ENCODE assay signal across 11 cellular contexts in genomic region chr2:45918816-45919655, GRCh38.
A peak's percentile ranks its signal among the peaks of the same experiment; 100 is the strongest.
DNase-seq lines count a peak whose midpoint lies in the region; ATAC-seq, FAIRE-seq and TF ChIP-seq lines count a peak whose summit lies in the region.
"Had no signal": no experiment of that assay in that cellular context is flagged by ENCODE, and none has a peak within 500 bp of the region (broad histone marks: within the 10 kb centered on the region; RNA-seq: fewer than 3 reads in every experiment).

No MANE protein-coding gene starts in this region.

- FAIRE-seq in GM12892 (lab: Jason Lieb, UNC): no peak

- peaks cover 2% of the 10 kb centered on the region for H3K36me3 Mint-ChIP-seq in neural crest cell (ENCODE audit: low read depth)
- H3K36me3 Mint-ChIP-seq: activated CD4-positive, alpha-beta memory T cell treated with anti-CD3 and anti-CD28 coated beads for 36 hours had no signal

- in situ Hi-C loops in transverse colon (cut with MboI; ENCODE audit: low pct_ligation_motif_present in 1 of 4, low pct_unique_long_range_greater_than_20kb in 1 of 4, low sequenced_read_pairs in 3 of 4): no loop called here

- H3K27ac Mint-ChIP-seq in neural crest cell (ENCODE audit: unreplicated experiment): peak overlapping the region; percentile 83
- H3K27ac Mint-ChIP-seq: activated CD4-positive, alpha-beta memory T cell treated with anti-CD3 and anti-CD28 coated beads for 36 hours had no signal

- ATAC-seq in GM18498 (IDR thresholded peaks at IDR 0.05; ENCODE audit: unreplicated experiment) (peak; percentile 31), HG03135 (IDR thresholded peaks at IDR 0.05; ENCODE audit: unreplicated experiment) (peak; percentile 13), GM21526 (IDR thresholded peaks at IDR 0.05; ENCODE audit: low FRiP score, unreplicated experiment) (no peak), HG03175 (IDR thresholded peaks at IDR 0.05; ENCODE audit: unreplicated experiment) (no peak)

- H3K4me1 Mint-ChIP-seq in neural crest cell: no peaks in the 10 kb centered on the region

- DNase-seq in SHP77 treated with DMSO at 0.1 percent for 48 hours (lab: John Stamatoyannopoulos, UW) (peak; percentile 76), neural crest cell (ENCODE audit: low read depth, low spot score) (no peak), transverse colon (no peak), GM12892 (ENCODE audit: insufficient read length) (no peak)
- DNase-seq: activated CD4-positive, alpha-beta memory T cell treated with anti-CD3 and anti-CD28 coated beads for 36 hours; PC-9; stimulated activated CD4-positive, alpha-beta T cell treated with anti-CD3 and anti-CD28 coated beads, Interleukin-12 subunit alpha, Interleukin-12 subunit beta, amount 100 ng/mL, for 4 hours had no signal

- 54 to 62% methylated on average over 8 to 9 of the region's 9 CpGs for WGBS in transverse colon (ENCODE audit: low coverage in 1 of 2), 2 donors

- H3K4me1 ChIP-seq in transverse colon: peaks cover 0 to 11% (median 6%) of the 10 kb centered on the region in 4 donors

- H3K4me3 Mint-ChIP-seq in neural crest cell: no peak overlapping the region
- H3K4me3 Mint-ChIP-seq: activated CD4-positive, alpha-beta memory T cell treated with anti-CD3 and anti-CD28 coated beads for 36 hours had no signal

- intact Hi-C loops in transverse colon (cut with DNase I; ENCODE audit: low total_unique reads): no loop called here

- TF ChIP-seq EP300 in transverse colon (IDR thresholded peaks at IDR 0.05; ENCODE audit: low read depth): no peak

- no peaks in the 10 kb centered on the region for H3K9me3 Mint-ChIP-seq in neural crest cell
- H3K9me3 Mint-ChIP-seq: activated CD4-positive, alpha-beta memory T cell treated with anti-CD3 and anti-CD28 coated beads for 36 hours had no signal

- no peaks in the 10 kb centered on the region for H3K9me3 ChIP-seq in transverse colon

- no peak overlapping the region for H3K4me3 ChIP-seq in transverse colon
- H3K4me3 ChIP-seq: PC-9 had no signal

- no peak overlapping the region for H3K27ac ChIP-seq in transverse colon
- H3K27ac ChIP-seq: PC-9 had no signal

- no peaks in the 10 kb centered on the region for H3K27me3 ChIP-seq in transverse colon

- no peaks in the 10 kb centered on the region for H3K27me3 Mint-ChIP-seq in neural crest cell (ENCODE audit: low read depth)
- H3K27me3 Mint-ChIP-seq: activated CD4-positive, alpha-beta memory T cell treated with anti-CD3 and anti-CD28 coated beads for 36 hours had no signal

- TF ChIP-seq CTCF in neural crest cell (conservative IDR thresholded peaks at IDR 0.05): no peak
- no peak for TF ChIP-seq CTCF in transverse colon (IDR thresholded peaks at IDR 0.05)

- TF ChIP-seq POLR2A in transverse colon (IDR thresholded peaks at IDR 0.05) (no peak), GM12892 (IDR thresholded peaks at IDR 0.05; ENCODE audit: low read depth, low read length) (no peak)

- no peaks in the 10 kb centered on the region for H3K36me3 ChIP-seq in transverse colon

Comparison
In these comparisons a context has a peak if more than half of its experiments do, and no peak if none do; other contexts are left out.
1. ATAC-seq: peak in GM18498 (single experiment) and HG03135 (single experiment); none in GM21526 (single experiment) and HG03175 (single experiment).